Comparison of ENCODE assay signal across 1 cellular context in genomic region chr16:70523013-70523620, GRCh38.
TF ChIP-seq lines count a peak whose summit lies in the region.

TSS of gene COG4 (minus strand) at chr16:70523554. CDS start at chr16:70523543, 11 bp downstream.

TF ChIP-seq in HCT116, 20 proteins besides CTCF, POLR2A, EP300 and RAD21 (continued from another document):
- TF ChIP-seq MAX (IDR thresholded peaks at IDR 0.05): no peak
- TF ChIP-seq CBX3 (IDR thresholded peaks at IDR 0.05; ENCODE audit: low read depth): peak; percentile 20; the same call in 1 of the 2 replicates
